Comparison of ENCODE assay signal across 32 cellular contexts in the genomic region with DNA sequence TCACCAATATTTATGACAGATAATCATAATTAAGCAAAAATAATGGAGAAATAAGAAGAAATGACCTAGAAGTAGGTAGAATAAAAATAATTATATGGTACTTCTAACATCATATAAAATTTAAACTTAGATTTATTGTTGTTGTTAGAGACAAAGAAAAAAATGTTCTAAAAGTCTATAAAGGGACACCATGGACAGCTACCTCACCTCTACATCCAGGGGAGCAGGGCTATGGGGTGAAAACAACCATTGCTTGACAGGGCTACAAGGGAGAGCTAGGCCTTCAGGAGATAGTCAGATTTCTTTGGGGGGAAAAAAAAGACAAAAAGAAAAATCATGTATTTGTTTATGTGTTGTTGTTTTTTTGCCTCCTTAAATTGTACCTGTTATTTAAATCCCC.
"Had no signal": no experiment of that assay in that cellular context is flagged by ENCODE, and none has a peak within 500 bp of the region (broad histone marks: within the 10 kb centered on the region; RNA-seq: fewer than 3 reads in every experiment).

No MANE protein-coding gene starts in this region.

- H3K36me3 ChIP-seq: adrenal gland, ascending aorta, brain microvascular endothelial cell, breast epithelium, cardiac muscle cell had no signal

- H3K27ac ChIP-seq: adrenal gland, ascending aorta, body of pancreas, brain microvascular endothelial cell, breast epithelium, cardiac muscle cell had no signal

- DNase-seq: activated effector memory CD4-positive, alpha-beta T cell treated with anti-CD3 and anti-CD28 coated beads, Interleukin-2, amount 50 U/mL, for 16 hours; activated effector memory CD4-positive, alpha-beta T cell treated with Interleukin-2 at 50 U/mL for 16 hours; activated gamma-delta T cell; activated gamma-delta T cell treated with Interleukin-2 at 50 U/mL for 16 hours; activated naive CD4-positive, alpha-beta T cell; activated naive CD4-positive, alpha-beta T cell treated with anti-CD3 and anti-CD28 coated beads for 36 hours; activated naive CD4-positive, alpha-beta T cell treated with anti-CD3 and anti-CD28 coated beads, Interleukin-2, amount 10 ng/mL, durations not matched to agents 7 days and 5 days; activated naive CD4-positive, alpha-beta T cell treated with anti-CD3 and anti-CD28 coated beads, Interleukin-2, amount 50 U/mL, for 16 hours; activated naive CD4-positive, alpha-beta T cell treated with Interleukin-2 at 50 U/mL for 16 hours; activated naive CD8-positive, alpha-beta T cell treated with anti-CD3 and anti-CD28 coated beads for 36 hours; activated naive CD8-positive, alpha-beta T cell treated with anti-CD3 and anti-CD28 coated beads, Interleukin-2, amount 10 ng/mL, durations not matched to agents 7 days and 5 days; activated naive CD8-positive, alpha-beta T cell treated with anti-CD3 and anti-CD28 coated beads, Interleukin-2, amount 50 U/mL, for 24 hours; activated T-cell treated with anti-CD3 and anti-CD28 coated beads, Interleukin-2, amount 50 U/mL, for 4 hours; activated T-cell treated with anti-CD3 and anti-CD28 coated beads, Interleukin-2, amount 50 U/mL, for 48 hours; activated T-cell treated with anti-CD3 and anti-CD28 coated beads, Interleukin-2, amount 50 U/mL, for 72 hours; adrenal gland; amniotic stem cell; amygdala; anterior cingulate cortex; aorta; body of pancreas; brain microvascular endothelial cell; caudate nucleus; central memory CD4-positive, alpha-beta T cell; cerebellar nuclear complex had no signal

- H3K4me1 ChIP-seq: adrenal gland, ascending aorta, body of pancreas, breast epithelium had no signal

- H3K27me3 ChIP-seq: adrenal gland, ascending aorta, body of pancreas, brain microvascular endothelial cell, breast epithelium, cardiac muscle cell had no signal

- H3K4me3 ChIP-seq: adrenal gland, ascending aorta, body of pancreas, breast epithelium, cardiac muscle cell had no signal

- H3K9me3 ChIP-seq: adrenal gland, ascending aorta, body of pancreas, breast epithelium had no signal

- ATAC-seq: activated naive CD4-positive, alpha-beta T cell treated with anti-CD3 and anti-CD28 coated beads, Interleukin-2, amount 50 U/mL, for 72 hours; activated naive CD8-positive, alpha-beta T cell treated with anti-CD3 and anti-CD28 coated beads, Interleukin-2, amount 50 U/mL, for 24 hours; activated T-cell treated with anti-CD3 and anti-CD28 coated beads, Interleukin-2, amount 50 U/mL, for 4 hours; activated T-cell treated with anti-CD3 and anti-CD28 coated beads, Interleukin-2, amount 50 U/mL, for 72 hours; activated T-helper 17 cell treated with anti-CD3 and anti-CD28 coated beads, Interleukin-2, amount 50 U/mL, for 72 hours; body of pancreas had no signal

- FAIRE-seq: astrocyte, bronchial epithelial cell had no signal
